ENCODE assay signal across 35 cellular contexts in the genomic region with DNA sequence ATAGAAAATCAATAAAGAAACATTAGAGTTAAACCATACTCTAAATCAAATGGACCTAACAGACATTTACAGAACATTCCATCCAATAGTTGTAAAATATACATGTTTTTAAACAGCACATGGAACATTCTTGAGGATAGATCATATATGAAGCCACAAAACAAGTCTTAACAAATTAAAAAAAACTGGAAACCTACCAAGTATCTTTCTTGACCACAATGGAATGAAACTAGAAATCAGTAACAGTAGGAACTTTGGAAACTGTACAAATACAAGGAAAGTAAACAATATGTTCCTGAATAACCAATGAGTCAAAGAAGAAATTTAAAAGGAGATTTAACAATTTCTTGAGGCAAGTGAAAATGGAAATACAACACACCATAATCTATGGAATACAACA.
"Had no signal": no experiment of that assay in that cellular context is flagged by ENCODE, and none has a peak within 500 bp of the region (broad histone marks: within the 10 kb centered on the region; RNA-seq: fewer than 3 reads in every experiment).

No MANE protein-coding gene starts in this region.

- H3K4me1 Mint-ChIP-seq: activated CD4-positive, alpha-beta T cell treated with anti-CD3 and anti-CD28 coated beads, Interleukin-2, amount 10 ng/mL, durations not matched to agents 24 days and 14 days; activated naive CD4-positive, alpha-beta T cell treated with anti-CD3 and anti-CD28 coated beads, Interleukin-2, amount 50 U/mL, for 24 hours; activated naive CD8-positive, alpha-beta T cell treated with anti-CD3 and anti-CD28 coated beads, Interleukin-2, amount 10 ng/mL, durations not matched to agents 7 days and 5 days had no signal

- H3K9me3 Mint-ChIP-seq: activated naive CD8-positive, alpha-beta T cell treated with anti-CD3 and anti-CD28 coated beads, Interleukin-2, amount 10 ng/mL, durations not matched to agents 7 days and 5 days; T-helper 2 cell treated with Interferon-gamma antibody and Interleukin-4, amounts not matched to agents 5 μg/mL and 100 μg/mL, for 36 hours had no signal

- H3K36me3 ChIP-seq: adrenal gland, MG63, SJCRH30 had no signal

- H2AFZ ChIP-seq: PC-9 had no signal

- DNase-seq: activated CD4-positive, alpha-beta T cell treated with anti-CD3 and anti-CD28 coated beads, Interleukin-2, amount 10 ng/mL, durations not matched to agents 24 days and 14 days; activated CD4-positive, alpha-beta T cell treated with anti-CD3 and anti-CD28 coated beads, Interleukin-2, amount 50 U/mL, for 4 hours; activated CD8-positive, alpha-beta T cell treated with anti-CD3 and anti-CD28 coated beads for 36 hours; activated gamma-delta T cell; activated naive CD4-positive, alpha-beta T cell treated with Interleukin-2 at 50 U/mL for 16 hours; activated naive CD8-positive, alpha-beta T cell treated with anti-CD3 and anti-CD28 coated beads, Interleukin-2, amount 10 ng/mL, durations not matched to agents 7 days and 5 days; activated T-cell treated with anti-CD3 and anti-CD28 coated beads, Interleukin-2, amount 50 U/mL, for 1 hour; adrenal gland; body of pancreas; central memory CD4-positive, alpha-beta T cell; Karpas-422; KBM-7; MG63; NCI-H1048; NCI-H1105 treated with DMSO at 0.1 percent for 48 hours; NCI-H1436; NCI-H1694; NCI-H1930; NCI-H2081 treated with DMSO at 0.1 percent for 48 hours; NCI-H226; NCI-H446 treated with DMSO at 0.1 percent for 48 hours; NCI-H524 treated with DMSO at 0.1 percent for 48 hours; NK-92 treated with Interleukin-12 subunit alpha and Interleukin-12 subunit beta, amount 100 ng/mL, for 24 hours; PC-9; SHP77; SJCRH30 had no signal

- H3K27me3 ChIP-seq: body of pancreas, SJCRH30 had no signal

- H3K4me2 ChIP-seq: PC-9 had no signal

- FAIRE-seq: astrocyte, RCC 7860, TTC549 had no signal

- H3K9me3 ChIP-seq: adrenal gland, body of pancreas, SJCRH30 had no signal

- H3K4me1 ChIP-seq: adrenal gland, body of pancreas, SJCRH30 had no signal

- H3K36me3 Mint-ChIP-seq: activated naive CD4-positive, alpha-beta T cell treated with anti-CD3 and anti-CD28 coated beads, Interleukin-2, amount 50 U/mL, for 24 hours; activated naive CD8-positive, alpha-beta T cell treated with anti-CD3 and anti-CD28 coated beads, Interleukin-2, amount 10 ng/mL, durations not matched to agents 7 days and 5 days had no signal

- H3K4me3 ChIP-seq: adrenal gland, body of pancreas, MG63, PC-9, SJCRH30, SK-N-MC had no signal

- ATAC-seq: activated CD8-positive, alpha-beta T cell treated with anti-CD3 and anti-CD28 coated beads for 36 hours; body of pancreas had no signal

- H3K27ac Mint-ChIP-seq: activated CD4-positive, alpha-beta T cell treated with anti-CD3 and anti-CD28 coated beads, Interleukin-2, amount 10 ng/mL, durations not matched to agents 24 days and 14 days; activated CD8-positive, alpha-beta T cell treated with anti-CD3 and anti-CD28 coated beads for 36 hours; activated naive CD8-positive, alpha-beta T cell treated with anti-CD3 and anti-CD28 coated beads, Interleukin-2, amount 10 ng/mL, durations not matched to agents 7 days and 5 days; activated T-helper 2 cell treated with anti-CD3 and anti-CD28 coated beads, Interferon-gamma antibody, Interleukin-2, Interleukin-4, amounts not matched to agents 10 μg/mL and 5 μg/mL and 100 μg/mL, durations not matched to agents 14 hours and 24 hours and 36 hours; T-helper 1 cell treated with Interleukin-12 subunit alpha and Interleukin-12 subunit beta and Interleukin-4 antibody, amounts not matched to agents 30 μg/mL and 1 μg/mL, for 36 hours; T-helper 2 cell treated with Interferon-gamma antibody and Interleukin-4, amounts not matched to agents 5 μg/mL and 100 μg/mL, for 36 hours had no signal

- H3K27ac ChIP-seq: adrenal gland, body of pancreas, PC-9, RWPE1, SJCRH30, SK-N-MC had no signal

- H3K4me3 Mint-ChIP-seq: activated CD4-positive, alpha-beta T cell treated with anti-CD3 and anti-CD28 coated beads, Interleukin-2, amount 10 ng/mL, durations not matched to agents 24 days and 14 days; activated CD8-positive, alpha-beta T cell treated with anti-CD3 and anti-CD28 coated beads for 36 hours; activated naive CD4-positive, alpha-beta T cell treated with anti-CD3 and anti-CD28 coated beads, Interleukin-2, amount 50 U/mL, for 24 hours; activated naive CD8-positive, alpha-beta T cell treated with anti-CD3 and anti-CD28 coated beads, Interleukin-2, amount 10 ng/mL, durations not matched to agents 7 days and 5 days; T-helper 1 cell treated with Interleukin-12 subunit alpha and Interleukin-12 subunit beta and Interleukin-4 antibody, amounts not matched to agents 30 μg/mL and 1 μg/mL, for 36 hours; T-helper 2 cell treated with Interferon-gamma antibody and Interleukin-4, amounts not matched to agents 5 μg/mL and 100 μg/mL, for 36 hours had no signal
